8 cellular contexts compared by ENCODE assay signal in genomic region chr14:77098470-77099353, GRCh38. TPM values are rescaled to one million over a fixed set of nuclear protein-coding genes. Genes with fewer than 3 reads are reported as not detected.
DNase-seq lines count a peak whose midpoint lies in the region; ATAC-seq and TF ChIP-seq lines count a peak whose summit lies in the region.

No MANE protein-coding gene starts in this region.

- intact Hi-C loops in adrenal gland (cut with DNase I), result no loop called here
- intact Hi-C loops in left ventricle myocardium superior (cut with micrococcal nuclease), result no loop called here

- H3K4me3 Mint-ChIP-seq in progenitor cell of endocrine pancreas (ENCODE audit: low read depth), result peak overlapping the region; percentile 84

- no peaks in the 10 kb centered on the region for H3K36me3 Mint-ChIP-seq in progenitor cell of endocrine pancreas (ENCODE audit: insufficient read depth)

- ATAC-seq in left ventricle myocardium superior (peak; percentile 66), GM18498 (IDR thresholded peaks at IDR 0.05; ENCODE audit: unreplicated experiment) (no peak), GM21529 (IDR thresholded peaks at IDR 0.05; ENCODE audit: unreplicated experiment) (no peak), GM18861 (IDR thresholded peaks at IDR 0.05; ENCODE audit: unreplicated experiment) (no peak)

- peak overlapping the region; percentile 49 to 79 (median 62) for H3K4me3 ChIP-seq in adrenal gland

- H3K4me1 ChIP-seq in ES-I3 (ENCODE audit: insufficient read depth, low read length), result peaks cover 11% of the 10 kb centered on the region
- peaks cover 28 to 52% of the 10 kb centered on the region in 2 donors for H3K4me1 ChIP-seq in adrenal gland (replicated peaks in 1 of 2)

- no peaks in the 10 kb centered on the region for H3K27me3 ChIP-seq in adrenal gland

- peaks cover 31% of the 10 kb centered on the region for H3K4me1 Mint-ChIP-seq in progenitor cell of endocrine pancreas (ENCODE audit: low read depth)

- no peaks in the 10 kb centered on the region for H3K9me3 Mint-ChIP-seq in progenitor cell of endocrine pancreas (ENCODE audit: low read depth)

- H3K9ac ChIP-seq in ES-I3 (ENCODE audit: low read depth, low read length), result peak overlapping the region; percentile 85

- H3K9me3 ChIP-seq in ES-I3 (ENCODE audit: control insufficient read depth, insufficient read depth, low read length) (no peaks in the 10 kb centered on the region), adrenal gland (replicated peaks in 1 of 3) (no peaks in the 10 kb centered on the region)

- DNase-seq in NCI-H1694 (lab: John Stamatoyannopoulos, UW), result peak; percentile 65
- DNase-seq in adrenal gland, result peak; percentile 66 to 81 (median 70)
- DNase-seq in left ventricle myocardium superior, result peak; percentile 88
- no peak for DNase-seq in progenitor cell of endocrine pancreas (ENCODE audit: low spot score, unreplicated experiment)

- TF ChIP-seq POLR2A in adrenal gland (IDR thresholded peaks at IDR 0.05), result peak in 1 of 2 donors; percentile 22

- H3K27ac Mint-ChIP-seq in progenitor cell of endocrine pancreas, result peak overlapping the region; percentile 98

- peak overlapping the region; percentile 84 to 97 (median 92) for H3K27ac ChIP-seq in adrenal gland

- H3K36me3 ChIP-seq in ES-I3 (ENCODE audit: insufficient read depth, low read length) (no peaks in the 10 kb centered on the region), adrenal gland (replicated peaks in 1 of 2) (no peaks in the 10 kb centered on the region)

- TF ChIP-seq CTCF in adrenal gland (IDR thresholded peaks at IDR 0.05), result no peak
- no peak for TF ChIP-seq CTCF in progenitor cell of endocrine pancreas (IDR thresholded peaks at IDR 0.05; ENCODE audit: unreplicated experiment)

- H3K27me3 Mint-ChIP-seq in progenitor cell of endocrine pancreas, result no peaks in the 10 kb centered on the region

- WGBS in adrenal gland, 4 donors, result 3 to 9% (median 5%) methylated on average over 20 to 27 of the region's 27 CpGs

RNA-seq across cellular contexts. Expression of gene CIPC, which starts 0.7 kb away (rescaled TPM):
- total RNA-seq in adrenal gland (10 to 100 TPM; 23.2 to 48.6 (median 28.8) TPM), left ventricle myocardium superior (89.7 TPM), progenitor cell of endocrine pancreas (25.2 and 25.6 TPM in 2 replicates)
- polyA plus RNA-seq in adrenal gland, result 10 to 100 TPM in 1 of 3 donors, 1 to 10 TPM in 2; 3.7 to 16.1 (median 5.6) TPM

RNA-seq across cellular contexts. Expression of gene ZDHHC22, which starts 42.9 kb away (rescaled TPM):
- total RNA-seq in adrenal gland (1 to 10 TPM in 1 of 8 donors, under 1 TPM in 2, not detected in 5; 0.23 to 1.2 (median 0.28) TPM), left ventricle myocardium superior (not detected), progenitor cell of endocrine pancreas (0.13 and 0.14 TPM in 2 replicates)
- polyA plus RNA-seq in adrenal gland, result under 1 TPM in 1 of 3 donors, not detected in 2; 0.24 TPM
